ENCODE assay signal across 12 cellular contexts in the genomic region with DNA sequence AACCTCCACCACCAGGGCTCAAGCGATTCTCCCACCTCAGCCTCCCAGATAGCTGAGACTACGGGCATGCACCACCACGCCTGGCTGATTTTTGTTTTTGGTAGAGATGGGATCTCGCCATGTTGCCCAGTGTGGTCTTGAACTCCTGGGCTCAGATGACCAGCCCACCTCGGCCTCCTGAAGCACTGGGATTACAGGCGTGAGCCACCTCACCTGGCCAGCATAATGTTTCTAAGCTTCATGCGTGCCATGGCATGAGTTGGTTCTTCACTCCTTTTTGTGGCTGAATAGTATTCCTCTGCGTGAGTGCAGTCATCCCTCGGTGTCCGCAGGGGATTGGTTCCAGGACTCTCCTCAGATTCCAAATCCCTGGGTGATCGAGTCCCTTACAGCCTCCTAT. TPM values are rescaled to one million over a fixed set of nuclear protein-coding genes. Genes with fewer than 3 reads are reported as not detected.
DNase-seq lines count a peak whose midpoint lies in the region; ATAC-seq and TF ChIP-seq lines count a peak whose summit lies in the region.
"Had no signal": no experiment of that assay in that cellular context is flagged by ENCODE, and none has a peak within 500 bp of the region (broad histone marks: within the 10 kb centered on the region; RNA-seq: fewer than 3 reads in every experiment).

No MANE protein-coding gene starts in this region.

- no peak for DNase-seq in activated naive CD4-positive, alpha-beta T cell treated with anti-CD3 and anti-CD28 coated beads, Interleukin-2, amount 10 ng/mL, durations not matched to agents 7 days and 5 days
- DNase-seq in naive B cell (no peak), thyroid gland (no peak), GM10266 (ENCODE audit: extremely low spot score) (no peak)
- DNase-seq in activated CD8-positive, alpha-beta memory T cell treated with anti-CD3 and anti-CD28 coated beads for 24 hours = no peak
- DNase-seq: activated CD4-positive, CD25-positive, alpha-beta regulatory T cell; brain microvascular endothelial cell; CD8-positive, alpha-beta memory T cell; Peyer's patch; T-helper 1 cell had no signal

- intact Hi-C loops in thyroid gland (cut with DNase I) = no loop called here

- no peak for TF ChIP-seq CTCF in thyroid gland (IDR thresholded peaks at IDR 0.05)
- no peak for TF ChIP-seq CTCF in GM10266 (IDR thresholded peaks at IDR 0.05; ENCODE audit: control insufficient read depth, insufficient read depth, low read depth, missing control alignments)

- CTCF ChIA-PET in activated naive CD4-positive, alpha-beta T cell treated with anti-CD3 and anti-CD28 coated beads, Interleukin-2, amount 10 ng/mL, durations not matched to agents 7 days and 5 days (lab: Charles Lee) = interaction anchor here (0.7 to 1.7 kb wide), 2 partner anchors 11 to 21 kb away, joined by 3 read pairs; no protein-coding TSS in a partner anchor

- no peaks in the 10 kb centered on the region for H3K9me3 Mint-ChIP-seq in activated naive CD4-positive, alpha-beta T cell treated with anti-CD3 and anti-CD28 coated beads, Interleukin-2, amount 50 U/mL, for 24 hours
- H3K9me3 Mint-ChIP-seq in activated naive CD4-positive, alpha-beta T cell treated with anti-CD3 and anti-CD28 coated beads, Interleukin-2, amount 10 ng/mL, durations not matched to agents 7 days and 5 days = no peaks in the 10 kb centered on the region
- H3K9me3 Mint-ChIP-seq in naive B cell = no peaks in the 10 kb centered on the region
- H3K9me3 Mint-ChIP-seq: CD8-positive, alpha-beta memory T cell had no signal

- no peaks in the 10 kb centered on the region for H3K27me3 Mint-ChIP-seq in activated naive CD4-positive, alpha-beta T cell treated with anti-CD3 and anti-CD28 coated beads, Interleukin-2, amount 50 U/mL, for 24 hours
- peaks cover 38% of the 10 kb centered on the region for H3K27me3 Mint-ChIP-seq in activated naive CD4-positive, alpha-beta T cell treated with anti-CD3 and anti-CD28 coated beads, Interleukin-2, amount 10 ng/mL, durations not matched to agents 7 days and 5 days
- H3K27me3 Mint-ChIP-seq in naive B cell = no peaks in the 10 kb centered on the region

- peaks cover 44% of the 10 kb centered on the region for H3K4me1 Mint-ChIP-seq in activated naive CD4-positive, alpha-beta T cell treated with anti-CD3 and anti-CD28 coated beads, Interleukin-2, amount 50 U/mL, for 24 hours
- peaks cover 32% of the 10 kb centered on the region for H3K4me1 Mint-ChIP-seq in activated naive CD4-positive, alpha-beta T cell treated with anti-CD3 and anti-CD28 coated beads, Interleukin-2, amount 10 ng/mL, durations not matched to agents 7 days and 5 days
- peaks cover 39 to 45% (median 42%) of the 10 kb centered on the region in 3 donors for H3K4me1 Mint-ChIP-seq in naive B cell

- H3K4me1 ChIP-seq in thyroid gland = peaks cover 15 to 32% of the 10 kb centered on the region in 2 donors

- H3K27me3 ChIP-seq in thyroid gland = no peaks in the 10 kb centered on the region
- H3K27me3 ChIP-seq: brain microvascular endothelial cell, Peyer's patch had no signal

- H3K4me3 Mint-ChIP-seq in activated naive CD4-positive, alpha-beta T cell treated with anti-CD3 and anti-CD28 coated beads, Interleukin-2, amount 50 U/mL, for 24 hours = no peak overlapping the region
- no peak overlapping the region for H3K4me3 Mint-ChIP-seq in activated naive CD4-positive, alpha-beta T cell treated with anti-CD3 and anti-CD28 coated beads, Interleukin-2, amount 10 ng/mL, durations not matched to agents 7 days and 5 days
- peak overlapping the region in 6 of 8 donors; percentile 59 to 94 (median 84) for H3K4me3 Mint-ChIP-seq in naive B cell

- peak overlapping the region; percentile 91 for H3K27ac Mint-ChIP-seq in activated naive CD4-positive, alpha-beta T cell treated with anti-CD3 and anti-CD28 coated beads, Interleukin-2, amount 50 U/mL, for 24 hours
- H3K27ac Mint-ChIP-seq in activated naive CD4-positive, alpha-beta T cell treated with anti-CD3 and anti-CD28 coated beads, Interleukin-2, amount 10 ng/mL, durations not matched to agents 7 days and 5 days = no peak overlapping the region
- peak overlapping the region in 3 of 6 donors; percentile 59 to 85 (median 75) for H3K27ac Mint-ChIP-seq in naive B cell

- ATAC-seq in naive B cell (ENCODE audit: low read depth in 2 of 2) = no peak

- no peaks in the 10 kb centered on the region for H3K36me3 ChIP-seq in thyroid gland
- H3K36me3 ChIP-seq: brain microvascular endothelial cell, HAP-1, Peyer's patch had no signal

- no peak for TF ChIP-seq POLR2A in thyroid gland (IDR thresholded peaks at IDR 0.05)

- peak overlapping the region in 2 of 3 donors; percentile 61 to 74 for H3K27ac ChIP-seq in thyroid gland
- H3K27ac ChIP-seq: brain microvascular endothelial cell had no signal

- H3K36me3 Mint-ChIP-seq in activated naive CD4-positive, alpha-beta T cell treated with anti-CD3 and anti-CD28 coated beads, Interleukin-2, amount 50 U/mL, for 24 hours = peaks cover under 1% of the 10 kb centered on the region
- peaks cover under 1% of the 10 kb centered on the region for H3K36me3 Mint-ChIP-seq in activated naive CD4-positive, alpha-beta T cell treated with anti-CD3 and anti-CD28 coated beads, Interleukin-2, amount 10 ng/mL, durations not matched to agents 7 days and 5 days
- H3K36me3 Mint-ChIP-seq in naive B cell = no peaks in the 10 kb centered on the region

- H3K9me3 ChIP-seq in thyroid gland = no peaks in the 10 kb centered on the region
- H3K9me3 ChIP-seq: Peyer's patch had no signal

- whole genome bisulfite sequencing in thyroid gland, 2 donors = 72 to 73% methylated on average over 10 to 11 of the region's 11 CpGs

- H3K4me3 ChIP-seq in thyroid gland (replicated peaks in 1 of 3) = no peak overlapping the region

RNA-seq across cellular contexts. Expression of a gene that starts 4.2 kb away (rescaled TPM):
- polyA plus RNA-seq in naive B cell (ENCODE audit: low read depth in 6 of 6) = under 1 TPM; 0.13 to 0.85 (median 0.40) TPM
- 1 to 10 TPM; 4.0 to 7.5 (median 6.6) TPM for total RNA-seq in thyroid gland

RNA-seq across cellular contexts. Expression of a gene that starts 14.4 kb away (rescaled TPM):
- 1 to 10 TPM; 2.3 to 5.2 (median 3.2) TPM for polyA plus RNA-seq in naive B cell (ENCODE audit: low read depth in 6 of 6)
- total RNA-seq in thyroid gland = 10 to 100 TPM in 3 of 4 donors, 1 to 10 TPM in 1; 9.0 to 18.5 (median 14.0) TPM

RNA-seq across cellular contexts. Expression of a gene that starts 15.2 kb away (rescaled TPM):
- polyA plus RNA-seq in naive B cell (ENCODE audit: low read depth in 6 of 6) = 10 to 100 TPM; 25.1 to 42.1 (median 37.1) TPM
- 10 to 100 TPM; 13.0 to 34.2 (median 28.9) TPM for total RNA-seq in thyroid gland

RNA-seq across cellular contexts. Expression of a gene that starts 20.6 kb away (rescaled TPM):
- polyA plus RNA-seq in naive B cell (ENCODE audit: low read depth in 6 of 6) = under 1 TPM in 4 of 6 donors, not detected in 2; 0.12 to 0.60 (median 0.18) TPM
- total RNA-seq in thyroid gland = 10 to 100 TPM in 2 of 4 donors, 1 to 10 TPM in 2; 5.5 to 12.6 (median 9.1) TPM

RNA-seq across cellular contexts. Expression of a gene that starts 39.5 kb away (rescaled TPM):
- polyA plus RNA-seq in naive B cell (ENCODE audit: low read depth in 6 of 6) = 1 to 10 TPM in 4 of 6 donors, under 1 TPM in 1, not detected in 1; 0.95 to 3.5 (median 2.7) TPM
- total RNA-seq in thyroid gland = 10 to 100 TPM in 1 of 4 donors, 1 to 10 TPM in 3; 5.1 to 10.0 (median 8.7) TPM

Comparison
In these comparisons a context has a peak if more than half of its experiments do, and no peak if none do; other contexts are left out.
1. H3K4me3 Mint-ChIP-seq: peak in naive B cell (6 of 8); none in activated naive CD4-positive, alpha-beta T cell treated with anti-CD3 and anti-CD28 coated beads, Interleukin-2, amount 50 U/mL, for 24 hours (single experiment) and activated naive CD4-positive, alpha-beta T cell treated with anti-CD3 and anti-CD28 coated beads, Interleukin-2, amount 10 ng/mL, durations not matched to agents 7 days and 5 days (single experiment).